Comparison of ENCODE assay signal across 8 cellular contexts in genomic region chrX:56733459-56734046, GRCh38. TPM values are rescaled to one million over a fixed set of nuclear protein-coding genes. Genes with fewer than 3 reads are reported as not detected.
A peak's percentile ranks its signal among the peaks of the same experiment; 100 is the strongest.
DNase-seq lines count a peak whose midpoint lies in the region; ATAC-seq and TF ChIP-seq lines count a peak whose summit lies in the region.

No MANE protein-coding gene starts in this region.

- BruUV-seq in Caco-2 (replicated peaks; lab: Mats Ljungman, UMichigan) = no TSS peak

- H3K4me1 Mint-ChIP-seq in Caco-2 (ENCODE audit: low read depth, unreplicated experiment) (peaks cover 5% of the 10 kb centered on the region), endothelial cell (ENCODE audit: unreplicated experiment) (no peaks in the 10 kb centered on the region), nephron (peaks cover 9% of the 10 kb centered on the region), type B pancreatic cell (ENCODE audit: unreplicated experiment) (peaks cover 3% of the 10 kb centered on the region)
- peaks cover 20% of the 10 kb centered on the region for H3K4me1 Mint-ChIP-seq in activated CD4-positive, alpha-beta memory T cell treated with anti-CD3 and anti-CD28 coated beads, Interleukin-2, amount 10 ng/mL, durations not matched to agents 7 days and 5 days

- intact Hi-C loops in Caco-2 (cut with micrococcal nuclease; ENCODE audit: unreplicated experiment) = loop anchor here (1.0 kb wide), 1 partner anchor 451 kb away; no protein-coding TSS in a partner anchor

- no peaks in the 10 kb centered on the region for H3K27me3 ChIP-seq in Caco-2 (replicated peaks; ENCODE audit: control insufficient read depth, insufficient read depth, low read length)

- ATAC-seq in GM21381 (IDR thresholded peaks at IDR 0.05; ENCODE audit: unreplicated experiment) (peak; percentile 38), HG03469 (IDR thresholded peaks at IDR 0.05; ENCODE audit: unreplicated experiment) (no peak)

- POLR2A ChIA-PET in Caco-2 (lab: Charles Lee) = no interaction called here
- POLR2A ChIA-PET in activated CD4-positive, alpha-beta memory T cell treated with anti-CD3 and anti-CD28 coated beads, Interleukin-2, amount 10 ng/mL, durations not matched to agents 7 days and 5 days (lab: Charles Lee) = no interaction called here

- peaks cover 7% of the 10 kb centered on the region for H3K36me3 Mint-ChIP-seq in Caco-2 (ENCODE audit: insufficient read depth, unreplicated experiment)
- H3K36me3 Mint-ChIP-seq in activated CD4-positive, alpha-beta memory T cell treated with anti-CD3 and anti-CD28 coated beads, Interleukin-2, amount 10 ng/mL, durations not matched to agents 7 days and 5 days (ENCODE audit: low read depth) = peaks cover 23% of the 10 kb centered on the region
- peaks cover 11% of the 10 kb centered on the region for H3K36me3 Mint-ChIP-seq in endothelial cell (ENCODE audit: low read depth, unreplicated experiment)
- peaks cover 14% of the 10 kb centered on the region for H3K36me3 Mint-ChIP-seq in nephron (ENCODE audit: low read depth)
- H3K36me3 Mint-ChIP-seq in type B pancreatic cell = peaks cover 7% of the 10 kb centered on the region

- 0 out of 2 replicates have a peak, but pooled peaks cover 4% of the 10 kb centered on the region for H3K4me1 ChIP-seq in Caco-2

- H3K9me3 ChIP-seq in Caco-2 = no peaks in the 10 kb centered on the region

- DNase-seq in Caco-2 (peak in 1 of 2 experiments; percentile 49), NCI-H2227 treated with DMSO at 0.1 percent for 48 hours (lab: John Stamatoyannopoulos, UW) (peak; percentile 37), endothelial cell (ENCODE audit: low spot score) (peak; percentile 47), type B pancreatic cell (ENCODE audit: extremely low spot score, unreplicated experiment) (no peak)
- peak; percentile 54 for DNase-seq in activated CD4-positive, alpha-beta memory T cell treated with anti-CD3 and anti-CD28 coated beads, Interleukin-2, amount 10 ng/mL, durations not matched to agents 7 days and 5 days

- H3K4me3 Mint-ChIP-seq in Caco-2 (ENCODE audit: unreplicated experiment) (no peak overlapping the region), endothelial cell (ENCODE audit: unreplicated experiment) (no peak overlapping the region), nephron (no peak overlapping the region), type B pancreatic cell (no peak overlapping the region)
- no peak overlapping the region for H3K4me3 Mint-ChIP-seq in activated CD4-positive, alpha-beta memory T cell treated with anti-CD3 and anti-CD28 coated beads, Interleukin-2, amount 10 ng/mL, durations not matched to agents 7 days and 5 days

- H3K9me3 Mint-ChIP-seq in Caco-2 (ENCODE audit: unreplicated experiment) (peaks cover 7% of the 10 kb centered on the region), endothelial cell (ENCODE audit: unreplicated experiment) (no peaks in the 10 kb centered on the region), nephron (no peaks in the 10 kb centered on the region), type B pancreatic cell (no peaks in the 10 kb centered on the region)
- no peaks in the 10 kb centered on the region for H3K9me3 Mint-ChIP-seq in activated CD4-positive, alpha-beta memory T cell treated with anti-CD3 and anti-CD28 coated beads, Interleukin-2, amount 10 ng/mL, durations not matched to agents 7 days and 5 days

- H3K36me3 ChIP-seq in Caco-2 (ENCODE audit: control insufficient read depth, insufficient read depth, low read length) = no peaks in the 10 kb centered on the region

- no peak overlapping the region for H3K4me3 ChIP-seq in Caco-2 (ENCODE audit: low read depth, low read length)

- H3K27ac Mint-ChIP-seq in Caco-2 (ENCODE audit: unreplicated experiment) (no peak overlapping the region), endothelial cell (ENCODE audit: unreplicated experiment) (no peak overlapping the region), nephron (no peak overlapping the region), type B pancreatic cell (peak overlapping the region; percentile 27)
- no peak overlapping the region for H3K27ac Mint-ChIP-seq in activated CD4-positive, alpha-beta memory T cell treated with anti-CD3 and anti-CD28 coated beads, Interleukin-2, amount 10 ng/mL, durations not matched to agents 7 days and 5 days

- CTCF ChIA-PET in Caco-2 (lab: Charles Lee) = interaction anchor here (1.0 kb wide), 1 partner anchor 452 kb away, joined by 3 read pairs; no protein-coding TSS in a partner anchor
- CTCF ChIA-PET in activated CD4-positive, alpha-beta memory T cell treated with anti-CD3 and anti-CD28 coated beads, Interleukin-2, amount 10 ng/mL, durations not matched to agents 7 days and 5 days (lab: Charles Lee) = interaction anchor here (0.6 to 1.7 kb wide), 5 partner anchors 270 to 826 kb away, joined by 3 to 13 read pairs (median 5); no protein-coding TSS in a partner anchor

- TF ChIP-seq CTCF in Caco-2 (IDR thresholded peaks at IDR 0.05; ENCODE audit: insufficient read depth in 1 of 2, low read depth in 1 of 2, low read length in 1 of 2, severe bottlenecking in 1 of 2, unreplicated experiment in 1 of 2) (peak; percentile 32 to 49), endothelial cell (IDR thresholded peaks at IDR 0.05; ENCODE audit: unreplicated experiment) (peak; percentile 72), nephron (IDR thresholded peaks at IDR 0.05; ENCODE audit: unreplicated experiment in 3 of 3) (peak; percentile 63 to 65 (median 64)), type B pancreatic cell (conservative IDR thresholded peaks at IDR 0.05) (peak; percentile 78)

- no peaks in the 10 kb centered on the region for H3K27me3 Mint-ChIP-seq in Caco-2 (ENCODE audit: insufficient read depth, unreplicated experiment)
- no peaks in the 10 kb centered on the region for H3K27me3 Mint-ChIP-seq in activated CD4-positive, alpha-beta memory T cell treated with anti-CD3 and anti-CD28 coated beads, Interleukin-2, amount 10 ng/mL, durations not matched to agents 7 days and 5 days
- H3K27me3 Mint-ChIP-seq in endothelial cell (ENCODE audit: unreplicated experiment) = peaks cover 3% of the 10 kb centered on the region
- H3K27me3 Mint-ChIP-seq in nephron (ENCODE audit: low read depth) = no peaks in the 10 kb centered on the region
- H3K27me3 Mint-ChIP-seq in type B pancreatic cell = no peaks in the 10 kb centered on the region

RNA-seq across cellular contexts. Expression of gene NBDY, which starts 4.5 kb away (rescaled TPM):
- total RNA-seq in Caco-2 (2022) = 27.9 and 29.4 TPM in 2 replicates
- 10 to 100 TPM; 29.2 to 32.7 TPM for total RNA-seq in activated CD4-positive, alpha-beta memory T cell treated with anti-CD3 and anti-CD28 coated beads, Interleukin-2, amount 10 ng/mL, durations not matched to agents 7 days and 5 days
- 90.1 TPM for total RNA-seq in endothelial cell (ENCODE audit: unreplicated experiment)
- total RNA-seq in type B pancreatic cell (ENCODE audit: low replicate concordance) = 52.5 and 55.1 TPM in 2 replicates
